Comparison of ENCODE assay signal across 8 cellular contexts in the genomic region with DNA sequence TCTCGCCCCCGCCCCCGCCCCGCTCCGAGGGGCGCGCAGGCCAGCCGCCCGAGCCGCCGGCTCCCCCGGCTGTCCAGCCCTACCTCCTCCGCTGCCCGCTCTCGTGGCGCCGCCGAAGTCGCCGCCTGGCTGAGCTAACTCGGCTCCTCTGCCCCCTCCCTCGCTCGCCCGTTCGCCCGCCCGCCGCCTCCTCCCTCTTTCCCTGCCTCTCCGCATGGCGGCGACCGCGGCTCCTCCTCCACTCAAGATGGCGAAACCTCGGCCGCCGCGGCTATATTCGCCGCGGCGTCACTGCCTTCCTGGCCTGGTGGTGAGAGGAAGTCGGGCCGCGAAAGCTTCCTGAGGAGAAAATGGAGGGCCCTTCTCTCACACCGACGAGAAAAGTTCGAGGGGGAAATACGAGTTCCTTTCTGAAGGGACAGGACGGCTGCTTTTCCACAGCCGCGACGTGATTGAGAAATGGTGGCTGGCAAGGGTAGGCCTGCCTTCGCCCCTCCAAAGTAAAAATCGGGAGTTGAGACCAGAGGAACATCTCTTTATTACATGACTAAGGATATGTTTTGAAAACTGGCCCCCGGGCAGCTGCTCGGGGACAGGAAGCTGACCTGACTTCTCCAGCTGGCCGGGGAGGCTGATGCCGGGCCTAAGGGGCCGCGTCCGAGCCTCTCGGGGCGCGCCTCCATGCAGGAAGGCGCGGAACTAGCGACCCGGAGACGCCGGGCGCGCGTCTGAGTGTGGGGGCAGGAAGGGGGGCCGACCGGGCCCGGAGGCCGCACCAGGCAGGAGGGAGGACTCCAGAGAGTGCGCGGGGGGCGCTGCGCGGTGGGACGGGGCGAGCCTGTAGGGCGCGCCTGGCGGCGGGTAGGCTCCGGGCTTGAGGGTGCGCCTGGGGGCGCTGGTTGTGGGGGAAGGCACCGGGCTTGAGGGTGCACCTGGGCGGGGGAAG. TPM values are rescaled to one million over a fixed set of nuclear protein-coding genes. Genes with fewer than 3 reads are reported as not detected.
DNase-seq lines count a peak whose midpoint lies in the region; TF ChIP-seq lines count a peak whose summit lies in the region.

A gene with protein sequence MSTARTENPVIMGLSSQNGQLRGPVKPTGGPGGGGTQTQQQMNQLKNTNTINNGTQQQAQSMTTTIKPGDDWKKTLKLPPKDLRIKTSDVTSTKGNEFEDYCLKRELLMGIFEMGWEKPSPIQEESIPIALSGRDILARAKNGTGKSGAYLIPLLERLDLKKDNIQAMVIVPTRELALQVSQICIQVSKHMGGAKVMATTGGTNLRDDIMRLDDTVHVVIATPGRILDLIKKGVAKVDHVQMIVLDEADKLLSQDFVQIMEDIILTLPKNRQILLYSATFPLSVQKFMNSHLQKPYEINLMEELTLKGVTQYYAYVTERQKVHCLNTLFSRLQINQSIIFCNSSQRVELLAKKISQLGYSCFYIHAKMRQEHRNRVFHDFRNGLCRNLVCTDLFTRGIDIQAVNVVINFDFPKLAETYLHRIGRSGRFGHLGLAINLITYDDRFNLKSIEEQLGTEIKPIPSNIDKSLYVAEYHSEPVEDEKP (minus strand): TSS at position 150 of the 946 bp plus-strand sequence. CDS start 4,913 bp downstream, outside the sequence.

- peak within 1 kb of the TSS; percentile 97 for H3K27ac ChIP-seq in HL-60 (replicated peaks)

- H3K27me3 ChIP-seq in HL-60 (ENCODE audit: insufficient read depth, poor library complexity, severe bottlenecking): no peaks in the 10 kb centered on the region

- CTCF ChIA-PET in activated CD8-positive, alpha-beta memory T cell treated with anti-CD3 and anti-CD28 coated beads for 36 hours (lab: Charles Lee): interaction anchor here (0.8 to 5.1 kb wide), 12 partner anchors 77 to 225 kb away, joined by 3 to 33 read pairs (median 4); no protein-coding TSS in a partner anchor

- peak within 1 kb of the TSS; percentile 81 for H3K4me3 ChIP-seq in HL-60 (replicated peaks; ENCODE audit: insufficient read depth, low read length)

- no peak for TF ChIP-seq CTCF in HL-60 (IDR thresholded peaks at IDR 0.05; ENCODE audit: insufficient read depth, low read length)

- POLR2A ChIA-PET in activated CD8-positive, alpha-beta memory T cell treated with anti-CD3 and anti-CD28 coated beads for 36 hours (lab: Charles Lee): interaction anchor here (0.6 to 4.4 kb wide), 21 partner anchors 31 to 547 kb away, joined by 3 to 58 read pairs (median 4); partner anchors contain the start of genes C2CD2L, CENATAC, CXCR5 and KMT2A

- DNase-seq in AG20443 (ENCODE audit: low spot score) (peak; percentile 96), GM19238 (ENCODE audit: insufficient read length, low spot score) (peak; percentile 74), HL-60 (ENCODE audit: low read depth in 1 of 2, low spot score in 1 of 2) (peak; percentile 77 to 92), NK-92 (lab: John Stamatoyannopoulos, UW; ENCODE audit: unreplicated experiment) (peak; percentile 45), medulla oblongata (ENCODE audit: extremely low spot score) (peak; percentile 86)
- DNase-seq in effector CD8-positive, alpha-beta T cell (lab: John Stamatoyannopoulos, UW): peak; percentile 80
- DNase-seq in stimulated activated CD4-positive, alpha-beta T cell treated with anti-CD3 and anti-CD28 coated beads, TNF-alpha, amount 100 ng/mL, for 4 hours (ENCODE audit: low read depth in 3 of 3): peak; percentile 79 to 84 (median 80)

RNA-seq across cellular contexts. Expression of the gene that starts here (rescaled TPM):
- 100 to 1,000 TPM; 146 to 153 TPM for total RNA-seq in activated CD8-positive, alpha-beta memory T cell treated with anti-CD3 and anti-CD28 coated beads for 36 hours

Comparison
In these comparisons a context has a peak if more than half of its experiments do, and no peak if none do; other contexts are left out.
1. Peak in every context shown above with its lines: DNase-seq, H3K4me3 ChIP-seq and H3K27ac ChIP-seq.
2. DNase-seq: peak in every context shown above with its lines; median percentile 96 in AG20443; 86 in medulla oblongata; 84 in HL-60; 80 in effector CD8-positive, alpha-beta T cell; 80 in stimulated activated CD4-positive, alpha-beta T cell treated with anti-CD3 and anti-CD28 coated beads, TNF-alpha, amount 100 ng/mL, for 4 hours; 74 in GM19238; 45 in NK-92.